ENCODE assay signal across 9 cellular contexts in the genomic region with DNA sequence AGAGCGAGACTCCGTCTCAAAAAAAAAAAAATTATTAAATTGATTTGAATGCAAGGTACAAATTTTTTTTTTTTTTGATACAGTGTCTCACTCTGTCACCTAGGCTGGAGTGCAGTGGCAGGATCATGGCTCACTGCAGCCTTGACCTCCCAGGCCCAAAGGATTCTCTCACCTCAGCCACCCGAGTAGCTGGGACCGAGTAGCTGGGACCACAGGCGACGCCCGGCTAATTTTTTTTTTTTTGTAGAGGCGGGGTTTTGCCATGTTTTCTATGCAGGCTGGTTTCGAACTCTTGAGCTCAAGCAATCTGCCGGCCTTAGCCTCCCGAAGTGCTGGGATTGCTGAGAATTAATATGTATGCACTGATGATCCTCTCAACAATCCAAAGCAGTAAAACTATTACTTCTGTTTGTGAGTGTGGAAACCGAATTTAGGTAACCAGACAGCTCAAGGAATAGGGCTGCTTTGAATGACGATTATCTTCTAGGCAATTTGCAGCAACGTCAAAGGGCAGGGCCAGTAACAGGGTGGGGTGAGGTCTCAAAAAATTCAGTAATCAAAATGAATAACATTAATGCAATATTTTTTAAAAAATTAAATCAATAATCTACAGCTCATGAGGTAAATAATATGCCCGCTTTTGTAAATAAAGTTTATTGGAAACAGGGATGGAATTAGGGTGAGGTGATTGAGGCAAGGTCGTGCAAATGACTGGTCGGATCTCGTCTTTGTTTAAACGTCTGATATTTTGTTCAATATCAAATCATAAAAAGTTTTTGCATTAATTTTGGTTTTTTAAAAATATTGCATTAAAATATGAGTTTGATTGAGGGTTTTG. TPM values are rescaled to one million over a fixed set of nuclear protein-coding genes. Genes with fewer than 3 reads are reported as not detected.
DNase-seq lines count a peak whose midpoint lies in the region; ATAC-seq, FAIRE-seq and TF ChIP-seq lines count a peak whose summit lies in the region.
"Had no signal": no experiment of that assay in that cellular context is flagged by ENCODE, and none has a peak within 500 bp of the region (broad histone marks: within the 10 kb centered on the region; RNA-seq: fewer than 3 reads in every experiment).

No MANE protein-coding gene starts in this region.

- H3K4me2 ChIP-seq in DND-41 (ENCODE audit: insufficient read depth, low read length): peak overlapping the region; percentile 93

- FAIRE-seq in bronchial epithelial cell (lab: Jason Lieb, UNC): no peak
- FAIRE-seq: TTC549 had no signal

- H3K4me3 ChIP-seq in DND-41 (ENCODE audit: low read depth in 1 of 2, low read length in 2 of 2) (peak overlapping the region; percentile 50 to 69), LNCaP clone FGC (ENCODE audit: low read depth, low read length) (peak overlapping the region; percentile 87), bronchial epithelial cell (ENCODE audit: low read depth, low read length) (peak overlapping the region; percentile 86), mucosa of stomach (ENCODE audit: low read length) (peak overlapping the region; percentile 95)

- peak overlapping the region; percentile 91 for H2AFZ ChIP-seq in DND-41 (ENCODE audit: low read depth, low read length)

- ATAC-seq in DND-41 (ENCODE audit: insufficient read depth, low read depth) (no peak), HG03439 (IDR thresholded peaks at IDR 0.05; ENCODE audit: unreplicated experiment) (no peak)

- H3K9me3 ChIP-seq in DND-41 (ENCODE audit: insufficient read depth, low read length, severe bottlenecking) (no peaks in the 10 kb centered on the region), mucosa of stomach (ENCODE audit: control insufficient read depth, low read length) (no peaks in the 10 kb centered on the region)

- H3K36me3 ChIP-seq in DND-41 (ENCODE audit: insufficient read depth, low read length) (peaks cover 26% of the 10 kb centered on the region), bronchial epithelial cell (ENCODE audit: control insufficient read depth, insufficient read depth, low read length) (no peaks in the 10 kb centered on the region), mucosa of stomach (ENCODE audit: control insufficient read depth, insufficient read depth, low read length) (no peaks in the 10 kb centered on the region)

- H3K9ac ChIP-seq in DND-41 (ENCODE audit: low read depth, low read length): peak overlapping the region; percentile 92
- H3K9ac ChIP-seq in mucosa of stomach (ENCODE audit: low read length): peak overlapping the region; percentile 90

- no peaks in the 10 kb centered on the region for H3K27me3 ChIP-seq in DND-41 (ENCODE audit: insufficient read depth, low read length, poor library complexity)
- H3K27me3 ChIP-seq in bronchial epithelial cell (ENCODE audit: control insufficient read depth, insufficient read depth, low read length): no peaks in the 10 kb centered on the region
- H3K27me3 ChIP-seq in mucosa of stomach (ENCODE audit: control insufficient read depth, insufficient read depth, low read length): no peaks in the 10 kb centered on the region

- H3K79me2 ChIP-seq in DND-41 (ENCODE audit: insufficient read depth, low read length): peaks cover 62% of the 10 kb centered on the region

- TF ChIP-seq CTCF in DND-41 (IDR thresholded peaks at IDR 0.05; ENCODE audit: borderline replicate concordance, extremely low read depth, low read length, poor library complexity, severe bottlenecking) (no peak), LNCaP clone FGC (IDR thresholded peaks at IDR 0.05; ENCODE audit: control insufficient read depth, extremely low read depth, insufficient read depth) (no peak), bronchial epithelial cell (IDR thresholded peaks at IDR 0.05; ENCODE audit: insufficient read depth, low read length, severe bottlenecking) (no peak)

- H4K20me1 ChIP-seq in DND-41 (ENCODE audit: insufficient read depth, low read length): peaks cover 27% of the 10 kb centered on the region; the same call in 1 of the 2 replicates

- H3K4me1 ChIP-seq in DND-41 (ENCODE audit: insufficient read depth, low read length) (peaks cover 47% of the 10 kb centered on the region), mucosa of stomach (ENCODE audit: control insufficient read depth, insufficient read depth, low read length) (peaks cover 4% of the 10 kb centered on the region)

- no peak for DNase-seq in DND-41
- no peak for DNase-seq in LNCaP clone FGC (ENCODE audit: low read depth)
- DNase-seq in bronchial epithelial cell (ENCODE audit: low read depth): no peak
- DNase-seq in ureter (ENCODE audit: low spot score): no peak
- no peak for DNase-seq in stimulated activated CD4-positive, alpha-beta T cell treated with anti-CD3 and anti-CD28 coated beads, Interleukin-4, amount 100 ng/mL, for 4 hours
- no peak for DNase-seq in GOT3 (lab: John Stamatoyannopoulos, UW)

- peak overlapping the region; percentile 88 for H3K27ac ChIP-seq in DND-41 (ENCODE audit: low read length)

RNA-seq across cellular contexts. Expression of a gene that starts 1.2 kb away (rescaled TPM):
- 0.26 and 0.38 TPM in 2 replicates for total RNA-seq in bronchial epithelial cell
- total RNA-seq in ureter: 1.9 TPM

RNA-seq across cellular contexts. Expression of a gene that starts 39.2 kb away (rescaled TPM):
- total RNA-seq in bronchial epithelial cell (14.0 and 19.2 TPM in 2 replicates), ureter (19.5 TPM)

RNA-seq across cellular contexts. Expression of a gene that starts 49.9 kb away (rescaled TPM):
- total RNA-seq in bronchial epithelial cell: 4.1 and 6.3 TPM in 2 replicates
- total RNA-seq in ureter: 5.4 TPM
